1 cellular context compared by ENCODE assay signal in the genomic region with DNA sequence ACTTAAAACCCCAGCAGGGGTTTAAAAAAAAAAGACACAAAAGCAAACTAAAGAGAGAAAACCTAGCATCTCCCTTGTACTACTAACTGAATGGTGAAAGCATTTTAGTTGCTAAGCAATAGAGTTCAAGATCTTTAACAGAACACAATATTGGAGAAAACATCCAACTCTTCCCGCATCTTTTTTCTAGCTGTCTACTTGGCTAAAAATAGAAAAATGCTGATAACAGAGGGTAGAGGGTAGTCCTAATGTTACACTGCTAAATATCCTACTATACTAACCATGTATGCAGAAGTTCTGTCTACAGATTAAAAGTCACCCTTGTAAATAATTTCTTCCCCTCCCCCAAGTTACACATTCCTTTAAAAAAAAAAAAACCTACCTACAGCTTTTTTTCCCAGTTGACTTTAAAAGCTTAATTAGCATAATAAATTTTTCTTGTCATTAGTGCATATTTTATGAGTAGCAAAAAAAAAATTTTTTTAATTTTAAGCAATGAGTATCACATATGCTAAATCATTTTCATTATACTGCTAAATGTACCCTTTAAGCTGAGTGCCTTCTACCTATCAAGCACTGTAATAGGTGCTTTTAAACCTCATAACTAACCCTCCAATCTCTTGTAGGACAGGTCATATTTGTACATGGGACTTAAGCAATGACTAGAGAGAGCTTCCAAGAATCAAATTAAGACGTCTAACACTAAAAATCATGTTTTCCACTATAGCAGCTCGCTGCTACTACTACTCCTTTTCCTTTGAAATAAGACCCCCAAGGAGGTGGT.
TF ChIP-seq lines count a peak whose summit lies in the region.

No MANE protein-coding gene starts in this region.

TF ChIP-seq in GM23338, 12 proteins besides CTCF, POLR2A, EP300 and RAD21:
- TF ChIP-seq, protein P1, sequence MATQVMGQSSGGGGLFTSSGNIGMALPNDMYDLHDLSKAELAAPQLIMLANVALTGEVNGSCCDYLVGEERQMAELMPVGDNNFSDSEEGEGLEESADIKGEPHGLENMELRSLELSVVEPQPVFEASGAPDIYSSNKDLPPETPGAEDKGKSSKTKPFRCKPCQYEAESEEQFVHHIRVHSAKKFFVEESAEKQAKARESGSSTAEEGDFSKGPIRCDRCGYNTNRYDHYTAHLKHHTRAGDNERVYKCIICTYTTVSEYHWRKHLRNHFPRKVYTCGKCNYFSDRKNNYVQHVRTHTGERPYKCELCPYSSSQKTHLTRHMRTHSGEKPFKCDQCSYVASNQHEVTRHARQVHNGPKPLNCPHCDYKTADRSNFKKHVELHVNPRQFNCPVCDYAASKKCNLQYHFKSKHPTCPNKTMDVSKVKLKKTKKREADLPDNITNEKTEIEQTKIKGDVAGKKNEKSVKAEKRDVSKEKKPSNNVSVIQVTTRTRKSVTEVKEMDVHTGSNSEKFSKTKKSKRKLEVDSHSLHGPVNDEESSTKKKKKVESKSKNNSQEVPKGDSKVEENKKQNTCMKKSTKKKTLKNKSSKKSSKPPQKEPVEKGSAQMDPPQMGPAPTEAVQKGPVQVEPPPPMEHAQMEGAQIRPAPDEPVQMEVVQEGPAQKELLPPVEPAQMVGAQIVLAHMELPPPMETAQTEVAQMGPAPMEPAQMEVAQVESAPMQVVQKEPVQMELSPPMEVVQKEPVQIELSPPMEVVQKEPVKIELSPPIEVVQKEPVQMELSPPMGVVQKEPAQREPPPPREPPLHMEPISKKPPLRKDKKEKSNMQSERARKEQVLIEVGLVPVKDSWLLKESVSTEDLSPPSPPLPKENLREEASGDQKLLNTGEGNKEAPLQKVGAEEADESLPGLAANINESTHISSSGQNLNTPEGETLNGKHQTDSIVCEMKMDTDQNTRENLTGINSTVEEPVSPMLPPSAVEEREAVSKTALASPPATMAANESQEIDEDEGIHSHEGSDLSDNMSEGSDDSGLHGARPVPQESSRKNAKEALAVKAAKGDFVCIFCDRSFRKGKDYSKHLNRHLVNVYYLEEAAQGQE (IDR thresholded peaks at IDR 0.05; ENCODE audit: unreplicated experiment), result no peak
- TF ChIP-seq, protein P2, sequence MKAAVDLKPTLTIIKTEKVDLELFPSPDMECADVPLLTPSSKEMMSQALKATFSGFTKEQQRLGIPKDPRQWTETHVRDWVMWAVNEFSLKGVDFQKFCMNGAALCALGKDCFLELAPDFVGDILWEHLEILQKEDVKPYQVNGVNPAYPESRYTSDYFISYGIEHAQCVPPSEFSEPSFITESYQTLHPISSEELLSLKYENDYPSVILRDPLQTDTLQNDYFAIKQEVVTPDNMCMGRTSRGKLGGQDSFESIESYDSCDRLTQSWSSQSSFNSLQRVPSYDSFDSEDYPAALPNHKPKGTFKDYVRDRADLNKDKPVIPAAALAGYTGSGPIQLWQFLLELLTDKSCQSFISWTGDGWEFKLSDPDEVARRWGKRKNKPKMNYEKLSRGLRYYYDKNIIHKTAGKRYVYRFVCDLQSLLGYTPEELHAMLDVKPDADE (IDR thresholded peaks at IDR 0.05), result no peak
- TF ChIP-seq EZH2phosphoT487 (IDR thresholded peaks at IDR 0.05; ENCODE audit: unreplicated experiment) (no peak), POLR2AphosphoS5 (IDR thresholded peaks at IDR 0.05; ENCODE audit: low read depth) (no peak), JUNB (IDR thresholded peaks at IDR 0.05; ENCODE audit: unreplicated experiment) (no peak), STAT1 (IDR thresholded peaks at IDR 0.05; ENCODE audit: unreplicated experiment) (no peak), ZNF114 (CRISPR knock-in tag; IDR thresholded peaks at IDR 0.05) (no peak), ZNF331 (CRISPR knock-in tag; IDR thresholded peaks at IDR 0.05; ENCODE audit: low read depth) (no peak), EZH2 (IDR thresholded peaks at IDR 0.05; ENCODE audit: low read depth, unreplicated experiment) (no peak)
- TF ChIP-seq, protein P3, sequence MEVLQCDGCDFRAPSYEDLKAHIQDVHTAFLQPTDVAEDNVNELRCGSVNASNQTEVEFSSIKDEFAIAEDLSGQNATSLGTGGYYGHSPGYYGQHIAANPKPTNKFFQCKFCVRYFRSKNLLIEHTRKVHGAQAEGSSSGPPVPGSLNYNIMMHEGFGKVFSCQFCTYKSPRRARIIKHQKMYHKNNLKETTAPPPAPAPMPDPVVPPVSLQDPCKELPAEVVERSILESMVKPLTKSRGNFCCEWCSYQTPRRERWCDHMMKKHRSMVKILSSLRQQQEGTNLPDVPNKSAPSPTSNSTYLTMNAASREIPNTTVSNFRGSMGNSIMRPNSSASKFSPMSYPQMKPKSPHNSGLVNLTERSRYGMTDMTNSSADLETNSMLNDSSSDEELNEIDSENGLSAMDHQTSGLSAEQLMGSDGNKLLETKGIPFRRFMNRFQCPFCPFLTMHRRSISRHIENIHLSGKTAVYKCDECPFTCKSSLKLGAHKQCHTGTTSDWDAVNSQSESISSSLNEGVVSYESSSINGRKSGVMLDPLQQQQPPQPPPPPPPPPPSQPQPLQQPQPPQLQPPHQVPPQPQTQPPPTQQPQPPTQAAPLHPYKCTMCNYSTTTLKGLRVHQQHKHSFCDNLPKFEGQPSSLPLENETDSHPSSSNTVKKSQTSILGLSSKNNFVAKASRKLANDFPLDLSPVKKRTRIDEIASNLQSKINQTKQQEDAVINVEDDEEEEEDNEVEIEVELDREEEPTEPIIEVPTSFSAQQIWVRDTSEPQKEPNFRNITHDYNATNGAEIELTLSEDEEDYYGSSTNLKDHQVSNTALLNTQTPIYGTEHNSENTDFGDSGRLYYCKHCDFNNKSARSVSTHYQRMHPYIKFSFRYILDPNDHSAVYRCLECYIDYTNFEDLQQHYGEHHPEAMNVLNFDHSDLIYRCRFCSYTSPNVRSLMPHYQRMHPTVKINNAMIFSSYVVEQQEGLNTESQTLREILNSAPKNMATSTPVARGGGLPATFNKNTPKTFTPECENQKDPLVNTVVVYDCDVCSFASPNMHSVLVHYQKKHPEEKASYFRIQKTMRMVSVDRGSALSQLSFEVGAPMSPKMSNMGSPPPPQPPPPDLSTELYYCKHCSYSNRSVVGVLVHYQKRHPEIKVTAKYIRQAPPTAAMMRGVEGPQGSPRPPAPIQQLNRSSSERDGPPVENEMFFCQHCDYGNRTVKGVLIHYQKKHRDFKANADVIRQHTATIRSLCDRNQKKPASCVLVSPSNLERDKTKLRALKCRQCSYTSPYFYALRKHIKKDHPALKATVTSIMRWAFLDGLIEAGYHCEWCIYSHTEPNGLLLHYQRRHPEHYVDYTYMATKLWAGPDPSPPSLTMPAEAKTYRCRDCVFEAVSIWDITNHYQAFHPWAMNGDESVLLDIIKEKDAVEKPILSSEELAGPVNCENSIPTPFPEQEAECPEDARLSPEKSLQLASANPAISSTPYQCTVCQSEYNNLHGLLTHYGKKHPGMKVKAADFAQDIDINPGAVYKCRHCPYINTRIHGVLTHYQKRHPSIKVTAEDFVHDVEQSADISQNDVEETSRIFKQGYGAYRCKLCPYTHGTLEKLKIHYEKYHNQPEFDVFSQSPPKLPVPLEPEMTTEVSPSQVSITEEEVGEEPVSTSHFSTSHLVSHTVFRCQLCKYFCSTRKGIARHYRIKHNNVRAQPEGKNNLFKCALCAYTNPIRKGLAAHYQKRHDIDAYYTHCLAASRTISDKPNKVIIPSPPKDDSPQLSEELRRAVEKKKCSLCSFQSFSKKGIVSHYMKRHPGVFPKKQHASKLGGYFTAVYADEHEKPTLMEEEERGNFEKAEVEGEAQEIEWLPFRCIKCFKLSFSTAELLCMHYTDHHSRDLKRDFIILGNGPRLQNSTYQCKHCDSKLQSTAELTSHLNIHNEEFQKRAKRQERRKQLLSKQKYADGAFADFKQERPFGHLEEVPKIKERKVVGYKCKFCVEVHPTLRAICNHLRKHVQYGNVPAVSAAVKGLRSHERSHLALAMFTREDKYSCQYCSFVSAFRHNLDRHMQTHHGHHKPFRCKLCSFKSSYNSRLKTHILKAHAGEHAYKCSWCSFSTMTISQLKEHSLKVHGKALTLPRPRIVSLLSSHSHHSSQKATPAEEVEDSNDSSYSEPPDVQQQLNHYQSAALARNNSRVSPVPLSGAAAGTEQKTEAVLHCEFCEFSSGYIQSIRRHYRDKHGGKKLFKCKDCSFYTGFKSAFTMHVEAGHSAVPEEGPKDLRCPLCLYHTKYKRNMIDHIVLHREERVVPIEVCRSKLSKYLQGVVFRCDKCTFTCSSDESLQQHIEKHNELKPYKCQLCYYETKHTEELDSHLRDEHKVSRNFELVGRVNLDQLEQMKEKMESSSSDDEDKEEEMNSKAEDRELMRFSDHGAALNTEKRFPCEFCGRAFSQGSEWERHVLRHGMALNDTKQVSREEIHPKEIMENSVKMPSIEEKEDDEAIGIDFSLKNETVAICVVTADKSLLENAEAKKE (CRISPR knock-in tag; IDR thresholded peaks at IDR 0.05), result no peak
